Comparison of ENCODE assay signal across 11 cellular contexts in the genomic region with DNA sequence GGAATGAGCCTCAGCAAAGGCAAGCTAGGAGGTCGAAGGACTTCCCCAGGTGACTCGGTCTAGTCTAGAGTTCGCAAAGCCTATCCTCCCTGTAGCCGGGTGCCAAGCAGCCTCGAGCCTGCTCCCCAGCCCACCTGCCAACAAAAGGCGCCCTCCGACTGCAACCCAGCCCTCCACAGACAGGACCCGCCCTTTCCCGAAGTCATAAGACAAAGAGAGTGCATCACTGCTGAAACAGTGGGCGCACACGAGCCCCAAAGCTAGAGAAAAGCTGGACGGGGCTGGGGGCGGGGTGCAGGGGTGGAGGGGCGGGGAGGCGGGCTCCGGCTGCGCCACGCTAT. TPM values are rescaled to one million over a fixed set of nuclear protein-coding genes. Genes with fewer than 3 reads are reported as not detected.
DNase-seq lines count a peak whose midpoint lies in the region; ATAC-seq and TF ChIP-seq lines count a peak whose summit lies in the region.
"Had no signal": no experiment of that assay in that cellular context is flagged by ENCODE, and none has a peak within 500 bp of the region (broad histone marks: within the 10 kb centered on the region; RNA-seq: fewer than 3 reads in every experiment).

No MANE protein-coding gene starts in this region.

- CTCF ChIA-PET in AG04450 (lab: Charles Lee): interaction anchor here (0.8 to 12.0 kb wide), 3 partner anchors 42 to 100 kb away, joined by 3 to 482 read pairs (median 5); no protein-coding TSS in a partner anchor

- H3K9me3 ChIP-seq in AG04450 (ENCODE audit: control insufficient read depth, insufficient read depth, low read length) (no peaks in the 10 kb centered on the region), Peyer's patch (no peaks in the 10 kb centered on the region)
- H3K9me3 ChIP-seq: neutrophil had no signal

- H3K4me1 ChIP-seq in Peyer's patch: no peaks in the 10 kb centered on the region

- TF ChIP-seq CTCF in AG04450 (IDR thresholded peaks at IDR 0.05; ENCODE audit: low read depth, low read length) (no peak), Peyer's patch (IDR thresholded peaks at IDR 0.05) (no peak)

- H3K27me3 ChIP-seq in AG04450 (ENCODE audit: control insufficient read depth, insufficient read depth, low read length) (no peaks in the 10 kb centered on the region), Peyer's patch (no peaks in the 10 kb centered on the region)

- H3K27ac ChIP-seq in AG04450 (ENCODE audit: low read depth, low read length) (peak overlapping the region; percentile 98), Peyer's patch (peak overlapping the region; percentile 42 to 91 (median 72))
- H3K27ac ChIP-seq: neutrophil, RWPE1 had no signal

- POLR2A ChIA-PET in AG04450 (lab: Yijun Ruan, JAX): interaction anchor here (0.6 to 13.1 kb wide), 22 partner anchors 8 to 105 kb away, joined by 3 to 450 read pairs (median 5); no protein-coding TSS in a partner anchor

- ATAC-seq in left ventricle myocardium superior: peak; percentile 11

- peak overlapping the region; percentile 96 for H3K4me3 ChIP-seq in AG04450 (ENCODE audit: low read depth, low read length)
- peak overlapping the region; percentile 35 to 48 (median 42) for H3K4me3 ChIP-seq in Peyer's patch

- no peak for TF ChIP-seq POLR2A in Peyer's patch (IDR thresholded peaks at IDR 0.05)

- intact Hi-C loops in left ventricle myocardium superior (cut with micrococcal nuclease) (no loop called here), posterior vena cava (cut with DNase I) (loop anchor here in 1 of 2 donors (2.0 to 5.0 kb wide), 2 partner anchors 37 to 97 kb away; no protein-coding TSS in a partner anchor)

- H3K36me3 ChIP-seq in Peyer's patch: no peaks in the 10 kb centered on the region
- H3K36me3 ChIP-seq: neutrophil had no signal

- DNase-seq in AG04450 (ENCODE audit: low read depth, low spot score): peak; percentile 69
- DNase-seq in Peyer's patch: no peak
- no peak for DNase-seq in left ventricle myocardium superior
- peak; percentile 84 for DNase-seq in posterior vena cava (ENCODE audit: low spot score)
- DNase-seq in D341Med (ENCODE audit: low spot score): no peak
- no peak for DNase-seq in activated CD4-positive, alpha-beta T cell treated with anti-CD3 and anti-CD28 coated beads, Interleukin-2, amount 50 U/mL, for 4 hours
- no peak for DNase-seq in stimulated activated CD4-positive, alpha-beta T cell treated with anti-CD3 and anti-CD28 coated beads, Interleukin-4, amount 100 ng/mL, for 4 hours
- no peak for DNase-seq in Ammon's horn (ENCODE audit: low spot score)
- DNase-seq: stimulated activated naive B cell treated with anti-CD40 and anti-IgM and Interleukin-4, amounts not matched to agents 10 μg/mL and 1 μg/mL and 100 μg/mL, for 72 hours had no signal

RNA-seq across cellular contexts. Expression of a gene that starts 0.7 kb away (rescaled TPM):
- polyA plus RNA-seq in AG04450 (2011; rRNA removed): 4,545 and 4,815 TPM in 2 replicates
- polyA minus RNA-seq in AG04450 (2011; rRNA and poly(A)+ RNA removed): 1,782 and 1,823 TPM in 2 replicates
- total RNA-seq in Peyer's patch (100 to 1,000 TPM in 1 of 4 donors, 10 to 100 TPM in 3; 28.0 to 404 (median 59.1) TPM), left ventricle myocardium superior (78.1 TPM), posterior vena cava (1,000 to 10,000 TPM in 1 of 2 donors, 100 to 1,000 TPM in 1; 780 to 2,112 TPM)

Comparison
In these comparisons a context has a peak if more than half of its experiments do, and no peak if none do; other contexts are left out.
1. DNase-seq: peak in AG04450 (single experiment) and posterior vena cava (single experiment); none in Peyer's patch (0 of 3), left ventricle myocardium superior (single experiment), D341Med (single experiment), activated CD4-positive, alpha-beta T cell treated with anti-CD3 and anti-CD28 coated beads, Interleukin-2, amount 50 U/mL, for 4 hours (0 of 2), stimulated activated CD4-positive, alpha-beta T cell treated with anti-CD3 and anti-CD28 coated beads, Interleukin-4, amount 100 ng/mL, for 4 hours (0 of 2) and Ammon's horn (single experiment).